1 cellular context compared by ENCODE assay signal in genomic region chr3:184017672-184018423, GRCh38.
TF ChIP-seq lines count a peak whose summit lies in the region.

Gene ABCC5 (minus strand): TSS chr3:184017884. CDS start chr3:184014392, 3,492 bp downstream.

TF ChIP-seq in K562, 482 proteins besides CTCF, POLR2A, EP300 and RAD21 (continued from another document and continues in another):
- no peak for TF ChIP-seq GTF3C2 (IDR thresholded peaks at IDR 0.05; ENCODE audit: borderline replicate concordance, extremely low read depth, insufficient read length)
- no peak for TF ChIP-seq BRD9 (IDR thresholded peaks at IDR 0.05; ENCODE audit: low read depth, partially characterized antibody)
- no peak for TF ChIP-seq PHF20 (IDR thresholded peaks at IDR 0.05; ENCODE audit: partially characterized antibody)
- peak; percentile 74 for TF ChIP-seq FOSL1 (tag; conservative IDR thresholded peaks at IDR 0.05)
- no peak for TF ChIP-seq ZKSCAN3 (CRISPR knock-in tag; IDR thresholded peaks at IDR 0.05)
- TF ChIP-seq ELK1 (CRISPR knock-in tag; IDR thresholded peaks at IDR 0.05): no peak
- no peak for TF ChIP-seq SNAPC5 (CRISPR knock-in tag; IDR thresholded peaks at IDR 0.05)
- TF ChIP-seq RBM25 (IDR thresholded peaks at IDR 0.05; ENCODE audit: low read depth, low read length, severe bottlenecking): no peak
- no peak for TF ChIP-seq ZZZ3 (IDR thresholded peaks at IDR 0.05)
- TF ChIP-seq NEUROD1 (IDR thresholded peaks at IDR 0.05; ENCODE audit: borderline replicate concordance, low read depth, low read length, partially characterized antibody): peak; percentile 34
- TF ChIP-seq RB1 (IDR thresholded peaks at IDR 0.05; ENCODE audit: low read depth): peak; percentile 11; the same call in 1 of the 2 replicates
- peak in 1 of 3 experiments; percentile 32; a peak in 1 of 6 replicates for TF ChIP-seq ZBTB11 (CRISPR knock-in tag; IDR thresholded peaks at IDR 0.05)
- no peak for TF ChIP-seq ZNF518B (CRISPR knock-in tag; IDR thresholded peaks at IDR 0.05)
- TF ChIP-seq HIVEP1 (CRISPR knock-in tag; IDR thresholded peaks at IDR 0.05): no peak
- peak; percentile 95 for TF ChIP-seq ARID1B (IDR thresholded peaks at IDR 0.05)
- no peak for TF ChIP-seq ZNF717 (CRISPR knock-in tag; IDR thresholded peaks at IDR 0.05)
- no peak for TF ChIP-seq ARID3A (IDR thresholded peaks at IDR 0.05; ENCODE audit: borderline replicate concordance, low read depth, low read length)
- no peak for TF ChIP-seq ZNF232 (CRISPR knock-in tag; IDR thresholded peaks at IDR 0.05)
- TF ChIP-seq RAD51 (IDR thresholded peaks at IDR 0.05; ENCODE audit: borderline replicate concordance, low read depth): no peak
- TF ChIP-seq DPF2 (IDR thresholded peaks at IDR 0.05): peak; percentile 95
- no peak for TF ChIP-seq ZNF609 (CRISPR knock-in tag; IDR thresholded peaks at IDR 0.05; ENCODE audit: borderline replicate concordance)
- TF ChIP-seq NFYB (IDR thresholded peaks at IDR 0.05; ENCODE audit: extremely low read depth, insufficient read length): no peak
- TF ChIP-seq DLX4 (CRISPR knock-in tag; IDR thresholded peaks at IDR 0.05): no peak
- 0 out of 2 replicates have a peak, but pooled peaks have one; percentile 34 for TF ChIP-seq SPI1 (IDR thresholded peaks at IDR 0.05; ENCODE audit: borderline replicate concordance, low read depth, low read length)
- TF ChIP-seq ZKSCAN1 (IDR thresholded peaks at IDR 0.05; ENCODE audit: low read depth, low read length): no peak
- TF ChIP-seq KLF6 (CRISPR knock-in tag; IDR thresholded peaks at IDR 0.05; ENCODE audit: borderline replicate concordance): no peak
- no peak for TF ChIP-seq FOXK1 (CRISPR knock-in tag; IDR thresholded peaks at IDR 0.05; ENCODE audit: borderline replicate concordance)
- TF ChIP-seq ZNF77 (CRISPR knock-in tag; IDR thresholded peaks at IDR 0.05): no peak
- no peak for TF ChIP-seq NR3C1 (CRISPR knock-in tag; IDR thresholded peaks at IDR 0.05)
- TF ChIP-seq POLR2B (IDR thresholded peaks at IDR 0.05; ENCODE audit: low read depth, partially characterized antibody): peak; percentile 77
- TF ChIP-seq TSC22D4 (tag; IDR thresholded peaks at IDR 0.05): no peak
- TF ChIP-seq ESRRB (CRISPR knock-in tag; IDR thresholded peaks at IDR 0.05; ENCODE audit: borderline replicate concordance): no peak
- TF ChIP-seq ATF1 (CRISPR knock-in tag; IDR thresholded peaks at IDR 0.05): no peak
- TF ChIP-seq ATF1 (tag; IDR thresholded peaks at IDR 0.05): peak; percentile 86
- TF ChIP-seq SMAD1 (IDR thresholded peaks at IDR 0.05; ENCODE audit: low read depth, low read length, partially characterized antibody): peak; percentile 48
- peak; percentile 81; the same call in 1 of the 2 replicates for TF ChIP-seq PHF8 (IDR thresholded peaks at IDR 0.05; ENCODE audit: borderline replicate concordance, low read length)
- TF ChIP-seq FIP1L1 (IDR thresholded peaks at IDR 0.05; ENCODE audit: low read depth, low read length, poor library complexity, severe bottlenecking): peak; percentile 65
- TF ChIP-seq MTA1 (IDR thresholded peaks at IDR 0.05; ENCODE audit: borderline replicate concordance): no peak
- no peak for TF ChIP-seq SLC30A9 (CRISPR knock-in tag; IDR thresholded peaks at IDR 0.05)
- TF ChIP-seq TCF7L2 (IDR thresholded peaks at IDR 0.05; ENCODE audit: low read depth, low read length): no peak
- no peak for TF ChIP-seq GTF2E2 (tag; IDR thresholded peaks at IDR 0.05)
- TF ChIP-seq ZBTB9 (CRISPR knock-in tag; IDR thresholded peaks at IDR 0.05): no peak
- no peak for TF ChIP-seq RFX5 (IDR thresholded peaks at IDR 0.05; ENCODE audit: low read depth, low read length)
- no peak for TF ChIP-seq ZFPM2 (CRISPR knock-in tag; IDR thresholded peaks at IDR 0.05)
- TF ChIP-seq ZBTB7A (IDR thresholded peaks at IDR 0.05; ENCODE audit: borderline replicate concordance, control insufficient read depth, low read depth, low read length): peak; percentile 72; the same call in 1 of the 2 replicates
- TF ChIP-seq IRF2 (CRISPR knock-in tag; IDR thresholded peaks at IDR 0.05): no peak
- no peak for TF ChIP-seq GTF2A2 (tag; IDR thresholded peaks at IDR 0.05)
- peak; percentile 50; the same call in 1 of the 2 replicates for TF ChIP-seq DIDO1 (tag; IDR thresholded peaks at IDR 0.05; ENCODE audit: low read depth)
- TF ChIP-seq PTTG1 (tag; IDR thresholded peaks at IDR 0.05; ENCODE audit: low read depth): no peak
